In the genomic region with DNA sequence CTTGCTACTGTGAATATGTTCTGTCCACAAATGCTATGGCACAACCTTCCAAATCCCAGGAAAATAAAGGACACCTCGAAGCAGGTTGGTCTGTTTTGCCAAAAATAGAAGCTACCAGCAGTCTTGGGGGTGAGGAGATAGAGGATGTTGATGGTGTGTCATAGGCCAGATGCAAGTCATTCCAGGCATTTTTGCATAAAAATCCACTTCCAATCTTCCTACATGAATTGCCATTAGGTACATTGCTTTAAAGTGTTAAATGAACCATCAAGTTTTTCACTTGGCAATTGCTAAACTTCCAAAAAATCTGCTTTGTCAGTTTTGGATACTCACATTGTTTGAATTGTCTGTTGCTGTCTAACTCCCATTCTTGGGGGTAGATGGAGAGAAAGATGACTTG, we compare ENCODE assay signal across 29 cellular contexts.
"Had no signal": no experiment of that assay in that cellular context is flagged by ENCODE, and none has a peak within 500 bp of the region (broad histone marks: within the 10 kb centered on the region; RNA-seq: fewer than 3 reads in every experiment).

No MANE protein-coding gene starts in this region.

- H3K4me3 Mint-ChIP-seq: activated B cell treated with CpG ODN at 0.5 μM for 24 hours; activated CD4-positive, alpha-beta T cell treated with anti-CD3 and anti-CD28 coated beads, Interleukin-2, amount 10 ng/mL, durations not matched to agents 24 days and 14 days; activated naive CD4-positive, alpha-beta T cell treated with anti-CD3 and anti-CD28 coated beads, Interleukin-2, amount 10 ng/mL, durations not matched to agents 7 days and 5 days; activated naive CD8-positive, alpha-beta T cell treated with anti-CD3 and anti-CD28 coated beads, Interleukin-2, amount 10 ng/mL, durations not matched to agents 7 days and 5 days; activated T-helper 17 cell treated with anti-CD3 and anti-CD28 coated beads, Interleukin-2, amount 50 U/mL, for 72 hours; T-helper 1 cell treated with Interleukin-12 subunit alpha and Interleukin-12 subunit beta and Interleukin-4 antibody, amounts not matched to agents 30 μg/mL and 1 μg/mL, for 36 hours had no signal

- H3K36me3 ChIP-seq: adrenal gland had no signal

- H3K36me3 Mint-ChIP-seq: activated naive CD4-positive, alpha-beta T cell treated with anti-CD3 and anti-CD28 coated beads, Interleukin-2, amount 10 ng/mL, durations not matched to agents 7 days and 5 days; activated naive CD8-positive, alpha-beta T cell treated with anti-CD3 and anti-CD28 coated beads, Interleukin-2, amount 10 ng/mL, durations not matched to agents 7 days and 5 days had no signal

- H3K4me1 Mint-ChIP-seq: activated B cell treated with CpG ODN at 0.5 μM for 24 hours; activated CD4-positive, alpha-beta T cell treated with anti-CD3 and anti-CD28 coated beads, Interleukin-2, amount 10 ng/mL, durations not matched to agents 24 days and 14 days; activated naive CD4-positive, alpha-beta T cell treated with anti-CD3 and anti-CD28 coated beads, Interleukin-2, amount 10 ng/mL, durations not matched to agents 7 days and 5 days; activated naive CD8-positive, alpha-beta T cell treated with anti-CD3 and anti-CD28 coated beads, Interleukin-2, amount 10 ng/mL, durations not matched to agents 7 days and 5 days; activated T-helper 17 cell treated with anti-CD3 and anti-CD28 coated beads, Interleukin-2, amount 50 U/mL, for 72 hours had no signal

- DNase-seq: activated B cell treated with CpG ODN at 0.5 μM for 24 hours; activated CD4-positive, alpha-beta T cell treated with anti-CD3 and anti-CD28 coated beads for 1 hour; activated CD4-positive, alpha-beta T cell treated with anti-CD3 and anti-CD28 coated beads, Interleukin-2, amount 10 ng/mL, durations not matched to agents 24 days and 14 days; activated CD4-positive, alpha-beta T cell treated with anti-CD3 and anti-CD28 coated beads, Interleukin-2, amount 50 U/mL, for 48 hours; activated gamma-delta T cell treated with Interleukin-2 at 50 U/mL for 16 hours; activated naive CD4-positive, alpha-beta T cell treated with anti-CD3 and anti-CD28 coated beads, Interleukin-2, amount 10 ng/mL, durations not matched to agents 7 days and 5 days; activated naive CD8-positive, alpha-beta T cell treated with anti-CD3 and anti-CD28 coated beads, Interleukin-2, amount 10 ng/mL, durations not matched to agents 7 days and 5 days; activated T-cell treated with anti-CD3 and anti-CD28 coated beads for 4 hours; activated T-cell treated with anti-CD3 and anti-CD28 coated beads, Interleukin-2, amount 50 U/mL, for 48 hours; adrenal gland; anterior cingulate cortex; Karpas-422; MM.1S; NCI-H1105; NCI-H1436; NCI-H1694 treated with DMSO at 0.1 percent for 48 hours; NCI-H2029 treated with DMSO at 0.1 percent for 48 hours; NCI-H345; NCI-H510A; NCI-H69; NK-92 treated with Interleukin-12 subunit alpha and Interleukin-12 subunit beta, amount 100 ng/mL, for 24 hours; OCI-M1; RPMI8226 had no signal

- H3K9me3 ChIP-seq: adrenal gland had no signal

- ATAC-seq: activated T-helper 17 cell treated with anti-CD3 and anti-CD28 coated beads, Interleukin-2, amount 50 U/mL, for 72 hours; K562; Panc1; Right ventricle myocardium inferior had no signal

- FAIRE-seq: K562 had no signal

- H3K27ac Mint-ChIP-seq: activated B cell treated with CpG ODN at 0.5 μM for 24 hours; activated CD4-positive, alpha-beta T cell treated with anti-CD3 and anti-CD28 coated beads, Interleukin-2, amount 10 ng/mL, durations not matched to agents 24 days and 14 days; activated naive CD4-positive, alpha-beta T cell treated with anti-CD3 and anti-CD28 coated beads, Interleukin-2, amount 10 ng/mL, durations not matched to agents 7 days and 5 days; activated naive CD8-positive, alpha-beta T cell treated with anti-CD3 and anti-CD28 coated beads, Interleukin-2, amount 10 ng/mL, durations not matched to agents 7 days and 5 days; activated T-helper 17 cell treated with anti-CD3 and anti-CD28 coated beads, Interleukin-2, amount 50 U/mL, for 72 hours; T-helper 1 cell treated with Interleukin-12 subunit alpha and Interleukin-12 subunit beta and Interleukin-4 antibody, amounts not matched to agents 30 μg/mL and 1 μg/mL, for 36 hours had no signal

- H3K4me3 ChIP-seq: adrenal gland, K562, SK-N-MC had no signal

- H3K27ac ChIP-seq: adrenal gland, SK-N-MC had no signal

- H3K4me1 ChIP-seq: adrenal gland had no signal

- H3K27me3 Mint-ChIP-seq: activated CD4-positive, alpha-beta T cell treated with anti-CD3 and anti-CD28 coated beads, Interleukin-2, amount 10 ng/mL, durations not matched to agents 24 days and 14 days had no signal

- H3K9me3 Mint-ChIP-seq: activated B cell treated with CpG ODN at 0.5 μM for 24 hours; activated CD4-positive, alpha-beta T cell treated with anti-CD3 and anti-CD28 coated beads, Interleukin-2, amount 10 ng/mL, durations not matched to agents 24 days and 14 days; activated naive CD4-positive, alpha-beta T cell treated with anti-CD3 and anti-CD28 coated beads, Interleukin-2, amount 10 ng/mL, durations not matched to agents 7 days and 5 days; activated naive CD8-positive, alpha-beta T cell treated with anti-CD3 and anti-CD28 coated beads, Interleukin-2, amount 10 ng/mL, durations not matched to agents 7 days and 5 days; T-helper 1 cell treated with Interleukin-12 subunit alpha and Interleukin-12 subunit beta and Interleukin-4 antibody, amounts not matched to agents 30 μg/mL and 1 μg/mL, for 36 hours had no signal

- H3K27me3 ChIP-seq: adrenal gland had no signal
